Comparison of ENCODE assay signal across 7 cellular contexts in genomic region chr21:20313013-20313412, GRCh38.
"Had no signal": no experiment of that assay in that cellular context is flagged by ENCODE, and none has a peak within 500 bp of the region (broad histone marks: within the 10 kb centered on the region; RNA-seq: fewer than 3 reads in every experiment).

No MANE protein-coding gene starts in this region.

- H3K4me3 ChIP-seq: GM12878 had no signal

- DNase-seq: GDM1, GF-D8 had no signal

- ATAC-seq: GM12878 had no signal

- FAIRE-seq: GM12878, GM12891, GM12892, GM18507, GM19239 had no signal
